20 cellular contexts compared by ENCODE assay signal in the genomic region with DNA sequence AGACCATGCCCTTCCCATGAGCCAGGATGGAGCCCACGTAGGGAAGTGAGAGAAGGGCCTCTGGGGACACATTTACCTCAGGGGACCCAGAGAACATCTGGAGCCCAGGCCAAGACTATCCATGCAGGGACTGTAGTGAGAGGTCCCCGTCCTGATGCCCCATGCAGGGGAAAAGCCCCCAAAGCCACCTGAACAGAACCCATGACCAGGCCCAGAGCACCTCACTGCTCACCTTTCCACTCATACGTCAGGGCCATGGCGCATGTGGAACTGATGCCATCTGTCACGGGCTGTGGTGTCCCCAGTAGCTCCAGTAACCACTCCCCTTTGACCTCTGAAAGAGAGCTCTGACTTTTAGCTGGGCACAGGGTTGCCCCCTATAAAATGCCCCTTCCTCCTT.
DNase-seq lines count a peak whose midpoint lies in the region; ATAC-seq and TF ChIP-seq lines count a peak whose summit lies in the region.
"Had no signal": no experiment of that assay in that cellular context is flagged by ENCODE, and none has a peak within 500 bp of the region (broad histone marks: within the 10 kb centered on the region; RNA-seq: fewer than 3 reads in every experiment).

No MANE protein-coding gene starts in this region.

- H3K27ac Mint-ChIP-seq in natural killer cell treated with Interleukin-12 subunit alpha and Interleukin-12 subunit beta and Interleukin-15 and Interleukin-18, amount 100 ng/mL, for 72 hours = no peak overlapping the region
- no peak overlapping the region for H3K27ac Mint-ChIP-seq in natural killer cell
- no peak overlapping the region for H3K27ac Mint-ChIP-seq in endodermal cell
- H3K27ac Mint-ChIP-seq: CD4-positive, alpha-beta memory T cell had no signal

- no peaks in the 10 kb centered on the region for H3K36me3 Mint-ChIP-seq in natural killer cell treated with Interleukin-12 subunit alpha and Interleukin-12 subunit beta and Interleukin-15 and Interleukin-18, amount 100 ng/mL, for 72 hours
- H3K36me3 Mint-ChIP-seq in natural killer cell (no peaks in the 10 kb centered on the region), endodermal cell (ENCODE audit: low read depth) (no peaks in the 10 kb centered on the region)
- H3K36me3 Mint-ChIP-seq: CD4-positive, alpha-beta memory T cell had no signal

- H3K4me3 Mint-ChIP-seq in natural killer cell treated with Interleukin-12 subunit alpha and Interleukin-12 subunit beta and Interleukin-15 and Interleukin-18, amount 100 ng/mL, for 72 hours = no peak overlapping the region
- H3K4me3 Mint-ChIP-seq in natural killer cell (no peak overlapping the region), endodermal cell (no peak overlapping the region)
- H3K4me3 Mint-ChIP-seq: CD4-positive, alpha-beta memory T cell had no signal

- ATAC-seq in natural killer cell treated with Interleukin-12 subunit alpha and Interleukin-12 subunit beta and Interleukin-15 and Interleukin-18, amount 100 ng/mL, for 72 hours = no peak
- ATAC-seq in natural killer cell (no peak), GM18520 (IDR thresholded peaks at IDR 0.05; ENCODE audit: unreplicated experiment) (no peak)

- TF ChIP-seq CTCF in natural killer cell (IDR thresholded peaks at IDR 0.05) = no peak
- no peak for TF ChIP-seq CTCF in endodermal cell (conservative IDR thresholded peaks at IDR 0.05)
- TF ChIP-seq CTCF in spleen (IDR thresholded peaks at IDR 0.05 in 8 of 11, conservative IDR thresholded peaks at IDR 0.05 in 3 of 11) = no peak

- H3K27ac ChIP-seq in endodermal cell (ENCODE audit: low read depth, low read length) = no peak overlapping the region
- H3K27ac ChIP-seq in spleen = no peak overlapping the region
- H3K27ac ChIP-seq: SK-N-MC had no signal

- peaks cover 15 to 28% of the 10 kb centered on the region in 2 donors for H3K27me3 Mint-ChIP-seq in natural killer cell treated with Interleukin-12 subunit alpha and Interleukin-12 subunit beta and Interleukin-15 and Interleukin-18, amount 100 ng/mL, for 72 hours
- peaks cover 7 to 14% of the 10 kb centered on the region in 2 donors for H3K27me3 Mint-ChIP-seq in natural killer cell (ENCODE audit: low read depth in 2 of 2)
- H3K27me3 Mint-ChIP-seq in endodermal cell (ENCODE audit: insufficient read depth) = peaks cover 6% of the 10 kb centered on the region

- H3K4me1 Mint-ChIP-seq in natural killer cell treated with Interleukin-12 subunit alpha and Interleukin-12 subunit beta and Interleukin-15 and Interleukin-18, amount 100 ng/mL, for 72 hours (ENCODE audit: low read depth in 2 of 2) = no peaks in the 10 kb centered on the region
- no peaks in the 10 kb centered on the region for H3K4me1 Mint-ChIP-seq in natural killer cell
- H3K4me1 Mint-ChIP-seq in endodermal cell = peaks cover 4% of the 10 kb centered on the region
- H3K4me1 Mint-ChIP-seq: CD4-positive, alpha-beta memory T cell had no signal

- H3K9me3 Mint-ChIP-seq in natural killer cell treated with Interleukin-12 subunit alpha and Interleukin-12 subunit beta and Interleukin-15 and Interleukin-18, amount 100 ng/mL, for 72 hours = no peaks in the 10 kb centered on the region
- H3K9me3 Mint-ChIP-seq in natural killer cell (no peaks in the 10 kb centered on the region), endodermal cell (no peaks in the 10 kb centered on the region)
- H3K9me3 Mint-ChIP-seq: CD4-positive, alpha-beta memory T cell had no signal

- no peak overlapping the region for H3K9ac ChIP-seq in endodermal cell (ENCODE audit: extremely low read depth, low read length, poor library complexity, severe bottlenecking)

- H3K27me3 ChIP-seq in endodermal cell (ENCODE audit: control insufficient read depth, insufficient read depth, low read length, poor library complexity, severe bottlenecking) (no peaks in the 10 kb centered on the region), spleen (replicated peaks in 1 of 7) (peaks cover 0 to 54% (median 0%) of the 10 kb centered on the region in 7 donors)

- intact Hi-C loops in natural killer cell (cut with micrococcal nuclease) = no loop called here
- intact Hi-C loops in spleen (cut with DNase I; ENCODE audit: low total_unique reads) = no loop called here

- H3K4me1 ChIP-seq in endodermal cell (ENCODE audit: control insufficient read depth, insufficient read depth, low read length) (no peaks in the 10 kb centered on the region), spleen (no peaks in the 10 kb centered on the region)

- TF ChIP-seq POLR2A in spleen (IDR thresholded peaks at IDR 0.05) = no peak

- H3K9me3 ChIP-seq in endodermal cell (ENCODE audit: control insufficient read depth, low read length) (no peaks in the 10 kb centered on the region), spleen (no peaks in the 10 kb centered on the region)

- DNase-seq in natural killer cell treated with Interleukin-12 subunit alpha and Interleukin-12 subunit beta and Interleukin-15 and Interleukin-18, amount 100 ng/mL, for 72 hours (ENCODE audit: low spot score) = peak; percentile 57
- no peak for DNase-seq in natural killer cell
- DNase-seq in endodermal cell = peak; percentile 28
- peak; percentile 49 for DNase-seq in spleen
- DNase-seq in MV-4-11 (lab: John Stamatoyannopoulos, UW) = no peak
- DNase-seq in GF-D8 (lab: John Stamatoyannopoulos, UW) = no peak
- DNase-seq: C1 segment of cervical spinal cord; CD4-positive, alpha-beta memory T cell; COR-L47; DMS 273 treated with DMSO at 0.1 percent for 48 hours; DMS79; EL; NCI-H1105; NCI-H1436 treated with DMSO at 0.1 percent for 48 hours; NCI-H187 treated with DMSO at 0.1 percent for 48 hours; NCI-H524; NCI-H774; SIG-M5 had no signal

- H3K36me3 ChIP-seq in endodermal cell (ENCODE audit: control insufficient read depth, insufficient read depth, low read length) (no peaks in the 10 kb centered on the region), spleen (no peaks in the 10 kb centered on the region)

- H3K4me3 ChIP-seq in endodermal cell (ENCODE audit: low read length) = no peak overlapping the region
- no peak overlapping the region for H3K4me3 ChIP-seq in spleen
- H3K4me3 ChIP-seq: SK-N-MC had no signal

- 87 to 100% methylated on average over 3 to 5 of the region's 5 CpGs for WGBS in endodermal cell (ENCODE audit: insufficient coverage in 1 of 2, insufficient read length in 1 of 2), 2 experiments
- WGBS in spleen, 5 donors = 56 to 82% (median 71%) methylated on average over 4 to 5 of the region's 5 CpGs

Comparison
In these comparisons a context has a peak if more than half of its experiments do, and no peak if none do; other contexts are left out.
1. DNase-seq: peak in natural killer cell treated with Interleukin-12 subunit alpha and Interleukin-12 subunit beta and Interleukin-15 and Interleukin-18, amount 100 ng/mL, for 72 hours (single experiment), endodermal cell (single experiment) and spleen (single experiment); none in natural killer cell (single experiment), MV-4-11 (single experiment) and GF-D8 (single experiment).